ENCODE assay signal across 16 cellular contexts in genomic region chr14:99177876-99178630, GRCh38.
DNase-seq lines count a peak whose midpoint lies in the region; ATAC-seq and TF ChIP-seq lines count a peak whose summit lies in the region.
"Had no signal": no experiment of that assay in that cellular context is flagged by ENCODE, and none has a peak within 500 bp of the region (broad histone marks: within the 10 kb centered on the region; RNA-seq: fewer than 3 reads in every experiment).

No MANE protein-coding gene starts in this region.

- POLR2A ChIA-PET in CD8-positive, alpha-beta memory T cell (lab: Charles Lee) = interaction anchor here (2.0 kb wide), 1 partner anchor 10 kb away, joined by 7 read pairs; no protein-coding TSS in a partner anchor
- POLR2A ChIA-PET in activated naive CD8-positive, alpha-beta T cell treated with anti-CD3 and anti-CD28 coated beads, Interleukin-2, amount 10 ng/mL, durations not matched to agents 7 days and 5 days (lab: Charles Lee) = interaction anchor here (0.7 to 1.5 kb wide), 6 partner anchors 10 to 94 kb away, joined by 3 to 7 read pairs (median 4); partner anchors contain the start of gene BCL11B

- peaks cover 55 to 68% (median 67%) of the 10 kb centered on the region in 3 donors for H3K4me1 Mint-ChIP-seq in CD8-positive, alpha-beta memory T cell
- peaks cover 59% of the 10 kb centered on the region for H3K4me1 Mint-ChIP-seq in activated naive CD8-positive, alpha-beta T cell treated with anti-CD3 and anti-CD28 coated beads, Interleukin-2, amount 10 ng/mL, durations not matched to agents 7 days and 5 days
- H3K4me1 Mint-ChIP-seq in neural progenitor cell = peaks cover 10% of the 10 kb centered on the region
- H3K4me1 Mint-ChIP-seq: IgD-negative memory B cell had no signal

- peaks cover 0 to 23% (median 13%) of the 10 kb centered on the region in 10 experiments; a peak in 15 of 20 replicates for H3K4me1 ChIP-seq in BLaER1 treated with 17β-estradiol and CSF1 and Interleukin-3, amounts not matched to agents 10 nM and 100 nM
- H3K4me1 ChIP-seq in CD8-positive, alpha-beta memory T cell (ENCODE audit: insufficient read depth, low read length) = peaks cover 51% of the 10 kb centered on the region
- H3K4me1 ChIP-seq in neural progenitor cell (no peaks in the 10 kb centered on the region), heart right ventricle (no peaks in the 10 kb centered on the region)
- H3K4me1 ChIP-seq: breast epithelium, parathyroid adenoma, SJSA1 had no signal

- peaks cover 0 to 53% (median 0%) of the 10 kb centered on the region in 11 experiments; a peak in 5 of 22 replicates for H4K20me1 ChIP-seq in BLaER1 treated with 17β-estradiol and CSF1 and Interleukin-3, amounts not matched to agents 10 nM and 100 nM
- no peaks in the 10 kb centered on the region for H4K20me1 ChIP-seq in neural progenitor cell (ENCODE audit: low read depth)

- no peak overlapping the region for H3K9ac ChIP-seq in BLaER1 treated with 17β-estradiol and CSF1 and Interleukin-3, amounts not matched to agents 10 nM and 100 nM
- H3K9ac ChIP-seq in neural progenitor cell = no peak overlapping the region
- H3K9ac ChIP-seq: parathyroid adenoma had no signal

- no peaks in the 10 kb centered on the region for H3F3A ChIP-seq in neural progenitor cell (ENCODE audit: low read depth)

- no peak overlapping the region for H3K4me3 ChIP-seq in BLaER1 treated with 17β-estradiol and CSF1 and Interleukin-3, amounts not matched to agents 10 nM and 100 nM
- H3K4me3 ChIP-seq in CD8-positive, alpha-beta memory T cell (ENCODE audit: low read length) = no peak overlapping the region
- H3K4me3 ChIP-seq in neural progenitor cell (no peak overlapping the region), heart right ventricle (no peak overlapping the region)
- H3K4me3 ChIP-seq: breast epithelium, mucosa of descending colon, SJSA1, spleen had no signal

- H3K9me3 Mint-ChIP-seq in CD8-positive, alpha-beta memory T cell = peaks cover 0 to 3% (median 0%) of the 10 kb centered on the region in 5 donors
- H3K9me3 Mint-ChIP-seq in activated naive CD8-positive, alpha-beta T cell treated with anti-CD3 and anti-CD28 coated beads, Interleukin-2, amount 10 ng/mL, durations not matched to agents 7 days and 5 days = no peaks in the 10 kb centered on the region
- H3K9me3 Mint-ChIP-seq in neural progenitor cell = no peaks in the 10 kb centered on the region
- H3K9me3 Mint-ChIP-seq: IgD-negative memory B cell had no signal

- H3K27me3 Mint-ChIP-seq in CD8-positive, alpha-beta memory T cell = peaks cover 0 to 2% of the 10 kb centered on the region in 2 donors
- no peaks in the 10 kb centered on the region for H3K27me3 Mint-ChIP-seq in activated naive CD8-positive, alpha-beta T cell treated with anti-CD3 and anti-CD28 coated beads, Interleukin-2, amount 10 ng/mL, durations not matched to agents 7 days and 5 days
- no peaks in the 10 kb centered on the region for H3K27me3 Mint-ChIP-seq in neural progenitor cell (ENCODE audit: insufficient read depth, low read depth)
- H3K27me3 Mint-ChIP-seq: IgD-negative memory B cell had no signal

- H3K4me2 ChIP-seq in BLaER1 treated with 17β-estradiol and CSF1 and Interleukin-3, amounts not matched to agents 10 nM and 100 nM = peak overlapping the region in 8 of 11 experiments; percentile 12 to 51 (median 38); a peak in 14 of 22 replicates
- no peak overlapping the region for H3K4me2 ChIP-seq in neural progenitor cell

- TF ChIP-seq CTCF in neural progenitor cell (IDR thresholded peaks at IDR 0.05) = no peak
- TF ChIP-seq CTCF in heart right ventricle (IDR thresholded peaks at IDR 0.05) = no peak

- peaks cover 10 to 29% (median 26%) of the 10 kb centered on the region in 11 experiments; a peak in 20 of 22 replicates for H3K9me3 ChIP-seq in BLaER1 treated with 17β-estradiol and CSF1 and Interleukin-3, amounts not matched to agents 10 nM and 100 nM (replicated peaks in 1 of 11)
- no peaks in the 10 kb centered on the region for H3K9me3 ChIP-seq in CD8-positive, alpha-beta memory T cell (ENCODE audit: low read length)
- no peaks in the 10 kb centered on the region for H3K9me3 ChIP-seq in neural progenitor cell (ENCODE audit: low read depth)
- no peaks in the 10 kb centered on the region for H3K9me3 ChIP-seq in heart right ventricle
- H3K9me3 ChIP-seq: breast epithelium, mucosa of descending colon, SJSA1 had no signal

- CTCF ChIA-PET in CD8-positive, alpha-beta memory T cell (lab: Charles Lee) = interaction anchor here (0.9 to 2.4 kb wide), 4 partner anchors 11 to 89 kb away, joined by 4 to 10 read pairs (median 6); no protein-coding TSS in a partner anchor

- no peak overlapping the region for H2AFZ ChIP-seq in neural progenitor cell (replicated peaks)
- H2AFZ ChIP-seq: parathyroid adenoma had no signal

- no peaks in the 10 kb centered on the region for H3K27me3 ChIP-seq in BLaER1 treated with 17β-estradiol and CSF1 and Interleukin-3, amounts not matched to agents 10 nM and 100 nM
- H3K27me3 ChIP-seq in CD8-positive, alpha-beta memory T cell (ENCODE audit: insufficient read depth, low read length, poor library complexity, severe bottlenecking) = no peaks in the 10 kb centered on the region
- H3K27me3 ChIP-seq in neural progenitor cell (no peaks in the 10 kb centered on the region), heart right ventricle (peaks cover 0 to 11% (median 0%) of the 10 kb centered on the region in 7 donors)
- H3K27me3 ChIP-seq: breast epithelium, SJSA1, spleen had no signal

- H3K36me3 ChIP-seq in BLaER1 treated with 17β-estradiol and CSF1 and Interleukin-3, amounts not matched to agents 10 nM and 100 nM = peaks cover 0 to 42% (median 26%) of the 10 kb centered on the region in 11 experiments; a peak in 17 of 22 replicates
- H3K36me3 ChIP-seq in CD8-positive, alpha-beta memory T cell (ENCODE audit: insufficient read depth, low read length) = peaks cover 20% of the 10 kb centered on the region
- H3K36me3 ChIP-seq in neural progenitor cell (no peaks in the 10 kb centered on the region), heart right ventricle (no peaks in the 10 kb centered on the region)
- H3K36me3 ChIP-seq: breast epithelium, SJSA1 had no signal

- peak overlapping the region; percentile 38 to 98 (median 89) for H3K27ac Mint-ChIP-seq in CD8-positive, alpha-beta memory T cell
- peak overlapping the region; percentile 88 for H3K27ac Mint-ChIP-seq in activated naive CD8-positive, alpha-beta T cell treated with anti-CD3 and anti-CD28 coated beads, Interleukin-2, amount 10 ng/mL, durations not matched to agents 7 days and 5 days
- H3K27ac Mint-ChIP-seq in neural progenitor cell = no peak overlapping the region

- H3K36me3 Mint-ChIP-seq in CD8-positive, alpha-beta memory T cell = peaks cover 14 to 84% (median 21%) of the 10 kb centered on the region in 3 donors
- H3K36me3 Mint-ChIP-seq in activated naive CD8-positive, alpha-beta T cell treated with anti-CD3 and anti-CD28 coated beads, Interleukin-2, amount 10 ng/mL, durations not matched to agents 7 days and 5 days = peaks cover 29% of the 10 kb centered on the region
- no peaks in the 10 kb centered on the region for H3K36me3 Mint-ChIP-seq in neural progenitor cell
- H3K36me3 Mint-ChIP-seq: IgD-negative memory B cell had no signal

- ATAC-seq in activated naive CD8-positive, alpha-beta T cell treated with anti-CD3 and anti-CD28 coated beads, Interleukin-2, amount 10 ng/mL, durations not matched to agents 7 days and 5 days (ENCODE audit: low read depth) = no peak
- ATAC-seq in heart right ventricle = no peak
- ATAC-seq: HCT116, mucosa of descending colon had no signal

- peak overlapping the region in 1 of 7 donors; percentile 75 for H3K4me3 Mint-ChIP-seq in CD8-positive, alpha-beta memory T cell
- H3K4me3 Mint-ChIP-seq in activated naive CD8-positive, alpha-beta T cell treated with anti-CD3 and anti-CD28 coated beads, Interleukin-2, amount 10 ng/mL, durations not matched to agents 7 days and 5 days = peak overlapping the region; percentile 62
- no peak overlapping the region for H3K4me3 Mint-ChIP-seq in neural progenitor cell

- H3K79me2 ChIP-seq in neural progenitor cell (ENCODE audit: low read depth) = no peaks in the 10 kb centered on the region
- H3K79me2 ChIP-seq: parathyroid adenoma had no signal

- 77 to 81% methylated on average over 16 of the region's 16 CpGs for WGBS in heart right ventricle, 2 donors

- DNase-seq in CD8-positive, alpha-beta memory T cell = peak in 1 of 5 donors; percentile 43
- no peak for DNase-seq in activated naive CD8-positive, alpha-beta T cell treated with anti-CD3 and anti-CD28 coated beads, Interleukin-2, amount 10 ng/mL, durations not matched to agents 7 days and 5 days
- DNase-seq in mesenteric fat pad (ENCODE audit: low spot score) = peak; percentile 49
- DNase-seq in neural progenitor cell (ENCODE audit: low spot score) = no peak
- DNase-seq in AG20443 (ENCODE audit: low spot score) = no peak
- no peak for DNase-seq in heart right ventricle
- DNase-seq: DND-41, mucosa of descending colon, NCI-H1092 treated with DMSO at 0.1 percent for 48 hours, spleen had no signal

- intact Hi-C loops in heart right ventricle (cut with DNase I) = no loop called here

- peak overlapping the region in 5 of 11 experiments; percentile 3 to 39 (median 37); a peak in 7 of 22 replicates for H3K27ac ChIP-seq in BLaER1 treated with 17β-estradiol and CSF1 and Interleukin-3, amounts not matched to agents 10 nM and 100 nM
- H3K27ac ChIP-seq in CD8-positive, alpha-beta memory T cell (ENCODE audit: low read depth, low read length) = no peak overlapping the region
- H3K27ac ChIP-seq in neural progenitor cell = no peak overlapping the region
- no peak overlapping the region for H3K27ac ChIP-seq in heart right ventricle
- H3K27ac ChIP-seq: parathyroid adenoma, SJSA1 had no signal
